Comparison of ENCODE assay signal across 8 cellular contexts in the genomic region with DNA sequence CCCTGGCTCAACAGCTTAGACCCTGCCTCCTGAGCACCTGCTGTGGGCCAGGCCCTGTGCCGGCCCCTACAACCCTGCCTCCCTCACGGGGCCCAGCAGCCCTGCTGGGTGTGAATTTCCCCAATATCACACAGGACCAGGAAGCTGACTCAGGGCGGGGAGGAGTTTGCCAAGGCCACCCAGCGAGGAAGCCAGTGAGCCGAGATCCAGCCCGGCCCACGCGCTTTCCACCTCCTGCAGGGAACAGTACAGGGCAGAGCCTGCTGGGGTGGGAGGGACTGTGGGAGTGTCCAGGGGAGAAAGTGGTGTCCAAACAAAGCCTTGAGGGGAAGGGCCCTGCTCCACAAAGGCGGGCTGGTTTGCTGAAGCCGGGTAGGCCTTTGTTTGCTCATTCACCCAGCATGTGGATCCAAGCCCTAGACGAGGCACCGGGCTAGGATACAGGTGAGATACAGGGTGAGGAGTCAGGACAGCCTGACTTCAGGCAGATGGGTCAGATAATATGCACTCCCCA. TPM values are rescaled to one million over a fixed set of nuclear protein-coding genes. Genes with fewer than 3 reads are reported as not detected.
DNase-seq lines count a peak whose midpoint lies in the region; ATAC-seq and TF ChIP-seq lines count a peak whose summit lies in the region.

No MANE protein-coding gene starts in this region.

- peak; percentile 33; the same call in 1 of the 2 replicates for TF ChIP-seq RAD21 in Ishikawa (IDR thresholded peaks at IDR 0.05; ENCODE audit: low read depth)

- H3K4me2 ChIP-seq in BLaER1 treated with 17β-estradiol and CSF1 and Interleukin-3, amounts not matched to agents 10 nM and 100 nM = peak overlapping the region in 8 of 11 experiments; percentile 5 to 89 (median 69); a peak in 12 of 22 replicates

- POLR2A ChIA-PET in activated CD8-positive, alpha-beta T cell treated with anti-CD3 and anti-CD28 coated beads, Interleukin-2, amount 10 ng/mL, durations not matched to agents 7 days and 5 days (lab: Charles Lee) = no interaction called here

- no peaks in the 10 kb centered on the region for H3K36me3 Mint-ChIP-seq in activated CD8-positive, alpha-beta T cell treated with anti-CD3 and anti-CD28 coated beads, Interleukin-2, amount 10 ng/mL, durations not matched to agents 7 days and 5 days (ENCODE audit: low read depth)

- peak; percentile 96 for TF ChIP-seq EP300 in Ishikawa (IDR thresholded peaks at IDR 0.05; ENCODE audit: borderline replicate concordance)

- H3K27me3 ChIP-seq in BLaER1 treated with 17β-estradiol and CSF1 and Interleukin-3, amounts not matched to agents 10 nM and 100 nM = no peaks in the 10 kb centered on the region
- no peaks in the 10 kb centered on the region for H3K27me3 ChIP-seq in right atrium auricular region

- no peak overlapping the region for H3K4me3 ChIP-seq in BLaER1 treated with 17β-estradiol and CSF1 and Interleukin-3, amounts not matched to agents 10 nM and 100 nM
- no peak overlapping the region for H3K4me3 ChIP-seq in right atrium auricular region

- ATAC-seq in activated CD8-positive, alpha-beta T cell treated with anti-CD3 and anti-CD28 coated beads, Interleukin-2, amount 10 ng/mL, durations not matched to agents 7 days and 5 days = no peak

- no peak overlapping the region for H3K27ac Mint-ChIP-seq in activated CD8-positive, alpha-beta T cell treated with anti-CD3 and anti-CD28 coated beads, Interleukin-2, amount 10 ng/mL, durations not matched to agents 7 days and 5 days

- H3K4me1 ChIP-seq in BLaER1 treated with 17β-estradiol and CSF1 and Interleukin-3, amounts not matched to agents 10 nM and 100 nM = peaks cover 13 to 42% (median 22%) of the 10 kb centered on the region in 10 experiments
- peaks cover 0 to 46% of the 10 kb centered on the region in 2 donors for H3K4me1 ChIP-seq in right atrium auricular region

- peaks cover 0 to 4% (median 0%) of the 10 kb centered on the region in 11 experiments; a peak in 3 of 22 replicates for H4K20me1 ChIP-seq in BLaER1 treated with 17β-estradiol and CSF1 and Interleukin-3, amounts not matched to agents 10 nM and 100 nM

- H3K36me3 ChIP-seq in BLaER1 treated with 17β-estradiol and CSF1 and Interleukin-3, amounts not matched to agents 10 nM and 100 nM = no peaks in the 10 kb centered on the region
- H3K36me3 ChIP-seq in right atrium auricular region = no peaks in the 10 kb centered on the region

- H3K27ac ChIP-seq in BLaER1 treated with 17β-estradiol and CSF1 and Interleukin-3, amounts not matched to agents 10 nM and 100 nM = peak overlapping the region in 5 of 11 experiments; percentile 12 to 81 (median 73); a peak in 9 of 22 replicates
- peak overlapping the region; percentile 63 to 82 for H3K27ac ChIP-seq in right atrium auricular region

- no peak for TF ChIP-seq CTCF in right atrium auricular region (IDR thresholded peaks at IDR 0.05)

- DNase-seq in amygdala (lab: John Stamatoyannopoulos, UW) = peak in 38 of 56 donors; percentile 11 to 72 (median 34)
- DNase-seq in right atrium auricular region (ENCODE audit: low spot score) = peak; percentile 96
- DNase-seq in renal cortical epithelial cell (ENCODE audit: low read depth) = peak; percentile 96
- no peak for DNase-seq in activated CD8-positive, alpha-beta T cell treated with anti-CD3 and anti-CD28 coated beads, Interleukin-2, amount 10 ng/mL, durations not matched to agents 7 days and 5 days
- no peak for DNase-seq in NCI-H446 (lab: John Stamatoyannopoulos, UW)
- DNase-seq in activated CD8-positive, alpha-beta memory T cell treated with anti-CD3 and anti-CD28 coated beads, Interleukin-2, amount 50 U/mL, for 4 hours = no peak

- CTCF ChIA-PET in activated CD8-positive, alpha-beta T cell treated with anti-CD3 and anti-CD28 coated beads, Interleukin-2, amount 10 ng/mL, durations not matched to agents 7 days and 5 days (lab: Charles Lee) = no interaction called here

- no peak overlapping the region for H3K4me3 Mint-ChIP-seq in activated CD8-positive, alpha-beta T cell treated with anti-CD3 and anti-CD28 coated beads, Interleukin-2, amount 10 ng/mL, durations not matched to agents 7 days and 5 days

- no peaks in the 10 kb centered on the region for H3K9me3 ChIP-seq in BLaER1 treated with 17β-estradiol and CSF1 and Interleukin-3, amounts not matched to agents 10 nM and 100 nM (replicated peaks in 1 of 11)
- no peaks in the 10 kb centered on the region for H3K9me3 ChIP-seq in right atrium auricular region

- no peaks in the 10 kb centered on the region for H3K4me1 Mint-ChIP-seq in activated CD8-positive, alpha-beta T cell treated with anti-CD3 and anti-CD28 coated beads, Interleukin-2, amount 10 ng/mL, durations not matched to agents 7 days and 5 days (ENCODE audit: low read depth)

- peaks cover 5% of the 10 kb centered on the region for H3K27me3 Mint-ChIP-seq in activated CD8-positive, alpha-beta T cell treated with anti-CD3 and anti-CD28 coated beads, Interleukin-2, amount 10 ng/mL, durations not matched to agents 7 days and 5 days (ENCODE audit: low read depth)

- H3K9ac ChIP-seq in BLaER1 treated with 17β-estradiol and CSF1 and Interleukin-3, amounts not matched to agents 10 nM and 100 nM = peak overlapping the region in 5 of 11 experiments; percentile 7 to 69 (median 56); a peak in 7 of 22 replicates

- no peaks in the 10 kb centered on the region for H3K9me3 Mint-ChIP-seq in activated CD8-positive, alpha-beta T cell treated with anti-CD3 and anti-CD28 coated beads, Interleukin-2, amount 10 ng/mL, durations not matched to agents 7 days and 5 days (ENCODE audit: insufficient read depth)

TF ChIP-seq in Ishikawa, 13 proteins besides CTCF, POLR2A, EP300 and RAD21:
- TF ChIP-seq FOXM1 (IDR thresholded peaks at IDR 0.05; ENCODE audit: borderline replicate concordance, low read depth) = peak; percentile 91
- TF ChIP-seq CREB1 (IDR thresholded peaks at IDR 0.05; ENCODE audit: low read depth) = peak; percentile 42; the same call in 1 of the 2 replicates
- TF ChIP-seq, protein P1, sequence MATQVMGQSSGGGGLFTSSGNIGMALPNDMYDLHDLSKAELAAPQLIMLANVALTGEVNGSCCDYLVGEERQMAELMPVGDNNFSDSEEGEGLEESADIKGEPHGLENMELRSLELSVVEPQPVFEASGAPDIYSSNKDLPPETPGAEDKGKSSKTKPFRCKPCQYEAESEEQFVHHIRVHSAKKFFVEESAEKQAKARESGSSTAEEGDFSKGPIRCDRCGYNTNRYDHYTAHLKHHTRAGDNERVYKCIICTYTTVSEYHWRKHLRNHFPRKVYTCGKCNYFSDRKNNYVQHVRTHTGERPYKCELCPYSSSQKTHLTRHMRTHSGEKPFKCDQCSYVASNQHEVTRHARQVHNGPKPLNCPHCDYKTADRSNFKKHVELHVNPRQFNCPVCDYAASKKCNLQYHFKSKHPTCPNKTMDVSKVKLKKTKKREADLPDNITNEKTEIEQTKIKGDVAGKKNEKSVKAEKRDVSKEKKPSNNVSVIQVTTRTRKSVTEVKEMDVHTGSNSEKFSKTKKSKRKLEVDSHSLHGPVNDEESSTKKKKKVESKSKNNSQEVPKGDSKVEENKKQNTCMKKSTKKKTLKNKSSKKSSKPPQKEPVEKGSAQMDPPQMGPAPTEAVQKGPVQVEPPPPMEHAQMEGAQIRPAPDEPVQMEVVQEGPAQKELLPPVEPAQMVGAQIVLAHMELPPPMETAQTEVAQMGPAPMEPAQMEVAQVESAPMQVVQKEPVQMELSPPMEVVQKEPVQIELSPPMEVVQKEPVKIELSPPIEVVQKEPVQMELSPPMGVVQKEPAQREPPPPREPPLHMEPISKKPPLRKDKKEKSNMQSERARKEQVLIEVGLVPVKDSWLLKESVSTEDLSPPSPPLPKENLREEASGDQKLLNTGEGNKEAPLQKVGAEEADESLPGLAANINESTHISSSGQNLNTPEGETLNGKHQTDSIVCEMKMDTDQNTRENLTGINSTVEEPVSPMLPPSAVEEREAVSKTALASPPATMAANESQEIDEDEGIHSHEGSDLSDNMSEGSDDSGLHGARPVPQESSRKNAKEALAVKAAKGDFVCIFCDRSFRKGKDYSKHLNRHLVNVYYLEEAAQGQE (IDR thresholded peaks at IDR 0.05; ENCODE audit: low read depth) = no peak
- TF ChIP-seq, protein P2, sequence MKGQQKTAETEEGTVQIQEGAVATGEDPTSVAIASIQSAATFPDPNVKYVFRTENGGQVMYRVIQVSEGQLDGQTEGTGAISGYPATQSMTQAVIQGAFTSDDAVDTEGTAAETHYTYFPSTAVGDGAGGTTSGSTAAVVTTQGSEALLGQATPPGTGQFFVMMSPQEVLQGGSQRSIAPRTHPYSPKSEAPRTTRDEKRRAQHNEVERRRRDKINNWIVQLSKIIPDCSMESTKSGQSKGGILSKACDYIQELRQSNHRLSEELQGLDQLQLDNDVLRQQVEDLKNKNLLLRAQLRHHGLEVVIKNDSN (IDR thresholded peaks at IDR 0.05) = peak; percentile 11; the same call in 1 of the 2 replicates
- peak; percentile 95 for TF ChIP-seq TCF12 (IDR thresholded peaks at IDR 0.05; ENCODE audit: low read depth)
- peak; percentile 86 for TF ChIP-seq TEAD4 (IDR thresholded peaks at IDR 0.05)
- TF ChIP-seq ZBTB7A (IDR thresholded peaks at IDR 0.05; ENCODE audit: low read depth) = peak; percentile 40; the same call in 1 of the 2 replicates
- TF ChIP-seq, protein P3, sequence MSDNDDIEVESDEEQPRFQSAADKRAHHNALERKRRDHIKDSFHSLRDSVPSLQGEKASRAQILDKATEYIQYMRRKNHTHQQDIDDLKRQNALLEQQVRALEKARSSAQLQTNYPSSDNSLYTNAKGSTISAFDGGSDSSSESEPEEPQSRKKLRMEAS (IDR thresholded peaks at IDR 0.05) = peak; percentile 99
- peak; percentile 96 for TF ChIP-seq EGR1 (IDR thresholded peaks at IDR 0.05)
- TF ChIP-seq NFIC (IDR thresholded peaks at IDR 0.05) = peak; percentile 94
- no peak; the same call in 1 of the 2 replicates for TF ChIP-seq TAF1 (IDR thresholded peaks at IDR 0.05; ENCODE audit: low read depth)
- TF ChIP-seq CEBPB (IDR thresholded peaks at IDR 0.05) = no peak; the same call in 1 of the 2 replicates
- no peak for TF ChIP-seq YY1 (IDR thresholded peaks at IDR 0.05; ENCODE audit: low read depth)
TF ChIP-seq in Ishikawa: peak in this region for 9.

RNA-seq across cellular contexts. Expression of gene RPL3, which starts 26.8 kb away (rescaled TPM):
- total RNA-seq in right atrium auricular region (1,000 to 10,000 TPM in 1 of 2 donors, 100 to 1,000 TPM in 1; 440 to 1,190 TPM), renal cortical epithelial cell (1,714 and 3,145 TPM in 2 replicates)
- total RNA-seq in activated CD8-positive, alpha-beta T cell treated with anti-CD3 and anti-CD28 coated beads, Interleukin-2, amount 10 ng/mL, durations not matched to agents 7 days and 5 days = 1,000 to 10,000 TPM; 1,693 to 1,717 TPM

RNA-seq across cellular contexts. Expression of gene PDGFB, which starts 47.8 kb away (rescaled TPM):
- total RNA-seq in right atrium auricular region = 10 to 100 TPM; 21.9 to 22.0 TPM
- total RNA-seq in renal cortical epithelial cell = 63.6 and 66.9 TPM in 2 replicates
- total RNA-seq in activated CD8-positive, alpha-beta T cell treated with anti-CD3 and anti-CD28 coated beads, Interleukin-2, amount 10 ng/mL, durations not matched to agents 7 days and 5 days = under 1 TPM; 0.18 to 0.34 TPM

RNA-seq across cellular contexts. Expression of gene SYNGR1, which starts 57.2 kb away (rescaled TPM):
- total RNA-seq in right atrium auricular region (10 to 100 TPM; 29.4 to 29.5 TPM), renal cortical epithelial cell (11.9 TPM in 1 of 2 replicates, not detected in the other)
- total RNA-seq in activated CD8-positive, alpha-beta T cell treated with anti-CD3 and anti-CD28 coated beads, Interleukin-2, amount 10 ng/mL, durations not matched to agents 7 days and 5 days = under 1 TPM; 0.24 to 0.37 TPM

Comparison
In these comparisons a context has a peak if more than half of its experiments do, and no peak if none do; other contexts are left out.
1. DNase-seq: peak in amygdala (38 of 56), right atrium auricular region (single experiment) and renal cortical epithelial cell (single experiment); none in activated CD8-positive, alpha-beta T cell treated with anti-CD3 and anti-CD28 coated beads, Interleukin-2, amount 10 ng/mL, durations not matched to agents 7 days and 5 days (single experiment), NCI-H446 (0 of 2) and activated CD8-positive, alpha-beta memory T cell treated with anti-CD3 and anti-CD28 coated beads, Interleukin-2, amount 50 U/mL, for 4 hours (single experiment).
2. RNA of gene PDGFB, which starts 47.8 kb away (total RNA-seq): 63.6 to 66.9 TPM in renal cortical epithelial cell and 21.9 to 22.0 TPM in right atrium auricular region; 0.18 to 0.34 TPM in activated CD8-positive, alpha-beta T cell treated with anti-CD3 and anti-CD28 coated beads, Interleukin-2, amount 10 ng/mL, durations not matched to agents 7 days and 5 days; every median in the first group is over 10 times any median in the second.